Comparison of ENCODE assay signal across 14 cellular contexts in genomic region chr15:75319191-75319897, GRCh38. TPM values are rescaled to one million over a fixed set of nuclear protein-coding genes. Genes with fewer than 3 reads are reported as not detected.
"Had no signal": no experiment of that assay in that cellular context is flagged by ENCODE, and none has a peak within 500 bp of the region (broad histone marks: within the 10 kb centered on the region; RNA-seq: fewer than 3 reads in every experiment).

No MANE protein-coding gene starts in this region.

RNA-seq across cellular contexts. Expression of gene GOLGA6D, which starts 36.7 kb away (rescaled TPM):
- total RNA-seq: kidney epithelial cell, left ventricle myocardium inferior, mesothelial cell of epicardium, mononuclear cell, natural killer cell, occipital lobe, progenitor cell of endocrine pancreas, pulmonary artery endothelial cell, renal cortical epithelial cell, right atrium auricular region, thyroid gland, transverse colon had no signal
- polyA plus RNA-seq: immature natural killer cell, lung had no signal
